Comparison of ENCODE assay signal across 11 cellular contexts in genomic region chr3:152359385-152360248, GRCh38.
DNase-seq lines count a peak whose midpoint lies in the region; ATAC-seq and TF ChIP-seq lines count a peak whose summit lies in the region.
"Had no signal": no experiment of that assay in that cellular context is flagged by ENCODE, and none has a peak within 500 bp of the region (broad histone marks: within the 10 kb centered on the region; RNA-seq: fewer than 3 reads in every experiment).

No MANE protein-coding gene starts in this region.

- TF ChIP-seq CTCF in PC-9 (conservative IDR thresholded peaks at IDR 0.05) (no peak), dorsolateral prefrontal cortex (IDR thresholded peaks at IDR 0.05 in 54 of 56, conservative IDR thresholded peaks at IDR 0.05 in 2 of 56; ENCODE audit: low read depth in 1 of 56, partially characterized antibody in 56 of 56) (no peak), osteoblast (IDR thresholded peaks at IDR 0.05; ENCODE audit: extremely low read depth, low read depth, low read length) (no peak)

- H3K4me3 ChIP-seq in PC-9 (no peak overlapping the region), dorsolateral prefrontal cortex (no peak overlapping the region), osteoblast (ENCODE audit: insufficient read depth, low read length) (no peak overlapping the region)
- H3K4me3 ChIP-seq: heart right ventricle had no signal

- H3K4me2 ChIP-seq in PC-9 (peak overlapping the region; percentile 24), osteoblast (ENCODE audit: insufficient read depth, low read length) (no peak overlapping the region)

- DNase-seq in EH (ENCODE audit: low read depth): peak; percentile 44
- DNase-seq in PC-9: peak; percentile 3 to 73
- no peak for DNase-seq in dorsolateral prefrontal cortex
- DNase-seq in osteoblast (ENCODE audit: insufficient read length, low spot score, missing footprints): no peak
- DNase-seq in NCI-H69 (lab: John Stamatoyannopoulos, UW): no peak
- DNase-seq: heart right ventricle, Karpas-422, RPMI8226 had no signal

- intact Hi-C loops in PC-9 (cut with micrococcal nuclease; ENCODE audit: unreplicated experiment) (no loop called here), dorsolateral prefrontal cortex (cut with DNase I) (no loop called here)

- H3F3A ChIP-seq in PC-9 (ENCODE audit: insufficient read depth, low read depth): peaks cover 21% of the 10 kb centered on the region

- H3K79me2 ChIP-seq in PC-9 (ENCODE audit: low read depth) (peaks cover 84% of the 10 kb centered on the region), osteoblast (ENCODE audit: insufficient read depth, low read length) (peaks cover 94% of the 10 kb centered on the region)

- H3K27ac ChIP-seq in PC-9 (peak overlapping the region; percentile 46), dorsolateral prefrontal cortex (peak overlapping the region in 30 of 59 donors; percentile 6 to 89 (median 41)), osteoblast (ENCODE audit: low read depth, low read length) (peak overlapping the region; percentile 19)

- H3K4me1 ChIP-seq in PC-9 (replicated peaks; ENCODE audit: insufficient read depth) (peaks cover 30% of the 10 kb centered on the region), osteoblast (ENCODE audit: insufficient read depth, low read length) (peaks cover 51% of the 10 kb centered on the region)

- H3K9me2 ChIP-seq in PC-9 (ENCODE audit: insufficient read depth): peaks cover 10% of the 10 kb centered on the region; the same call in 1 of the 2 replicates

- ATAC-seq in GM19035 (IDR thresholded peaks at IDR 0.05; ENCODE audit: unreplicated experiment): no peak
- no peak for ATAC-seq in HG02840 (IDR thresholded peaks at IDR 0.05; ENCODE audit: low FRiP score, unreplicated experiment)
- no peak for ATAC-seq in HG02610 (IDR thresholded peaks at IDR 0.05; ENCODE audit: unreplicated experiment)
- ATAC-seq: heart right ventricle had no signal

- H4K20me1 ChIP-seq in PC-9 (ENCODE audit: insufficient read depth) (no peaks in the 10 kb centered on the region), osteoblast (ENCODE audit: insufficient read depth, low read length) (peaks cover 63% of the 10 kb centered on the region)

- no TSS peak for BruUV-seq in PC-9 (replicated peaks; lab: Mats Ljungman, UMichigan)

- POLR2A ChIA-PET in PC-9 (lab: Charles Lee; ENCODE audit: unreplicated experiment): interaction anchor here (0.6 to 0.8 kb wide), 3 partner anchors 28 to 91 kb away, joined by 5 to 11 read pairs (median 6); partner anchors contain the start of gene MBNL1

- H2AFZ ChIP-seq in PC-9: no peak overlapping the region
- no peak overlapping the region for H2AFZ ChIP-seq in osteoblast (ENCODE audit: low read length)

- CTCF ChIA-PET in PC-9 (lab: Charles Lee): no interaction called here

- H3K27me3 ChIP-seq in PC-9 (ENCODE audit: insufficient read depth, low read depth): no peaks in the 10 kb centered on the region
- H3K27me3 ChIP-seq in dorsolateral prefrontal cortex: no peaks in the 10 kb centered on the region
- H3K27me3 ChIP-seq in osteoblast (ENCODE audit: insufficient read depth, low read length): no peaks in the 10 kb centered on the region
- H3K27me3 ChIP-seq: heart right ventricle had no signal

- H3K9me3 ChIP-seq in PC-9 (ENCODE audit: insufficient read depth, low read depth): no peaks in the 10 kb centered on the region
- no peaks in the 10 kb centered on the region for H3K9me3 ChIP-seq in osteoblast (ENCODE audit: low read depth, low read length)
- H3K9me3 ChIP-seq: heart right ventricle had no signal

- no peaks in the 10 kb centered on the region for H3K36me3 ChIP-seq in PC-9 (ENCODE audit: low read depth)
- H3K36me3 ChIP-seq in osteoblast (ENCODE audit: insufficient read depth, low read length): peaks cover 3% of the 10 kb centered on the region

Comparison
In these comparisons a context has a peak if more than half of its experiments do, and no peak if none do; other contexts are left out.
1. DNase-seq: peak in EH (single experiment) and PC-9 (2 of 2); none in dorsolateral prefrontal cortex (0 of 10), osteoblast (single experiment) and NCI-H69 (single experiment).
2. Peak in every context shown above with its lines, with median percentiles within 50 percentile points of each other: H3K27ac ChIP-seq.